8 cellular contexts compared by ENCODE assay signal in the genomic region with DNA sequence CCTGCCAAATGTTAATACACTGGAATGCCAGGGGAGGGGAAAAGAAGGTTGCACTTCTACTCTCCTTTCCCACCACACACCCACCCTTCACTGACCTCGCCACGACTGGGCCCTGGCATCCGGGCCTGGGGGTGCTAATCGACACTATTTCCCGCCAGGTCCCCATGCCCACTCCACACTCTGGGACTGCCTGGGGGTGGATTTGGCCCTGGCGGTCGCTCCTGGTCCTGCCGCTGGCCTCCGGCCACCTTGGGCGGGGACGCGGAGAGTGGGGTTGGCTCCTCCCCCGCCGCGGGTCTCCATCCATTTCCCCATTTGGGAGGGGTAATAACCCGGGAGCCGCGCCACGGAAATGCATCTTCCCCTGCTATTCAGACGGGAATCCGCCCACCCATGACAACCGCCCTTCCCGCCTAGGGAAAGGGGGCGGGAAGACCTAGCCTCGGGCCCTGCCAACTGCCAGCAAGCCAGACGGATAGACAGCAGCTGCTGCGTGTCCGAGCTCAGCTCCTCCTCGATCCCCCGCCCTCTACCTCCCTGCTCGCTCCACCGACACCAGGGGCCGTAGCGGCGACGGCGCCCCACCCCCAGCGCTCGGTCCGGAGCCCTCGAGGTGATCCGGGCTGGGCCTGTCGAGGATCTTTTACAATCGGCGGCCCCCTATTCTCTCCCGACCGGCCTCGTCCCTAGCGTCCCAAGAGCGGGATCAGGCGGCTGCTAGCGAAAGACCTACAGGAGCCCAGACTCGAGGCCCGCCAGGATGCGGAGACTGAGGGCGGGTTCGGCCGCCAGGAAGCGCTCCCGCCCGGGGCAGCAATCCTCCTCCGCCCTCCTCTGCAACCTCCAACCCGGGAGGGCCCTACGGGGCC.
DNase-seq lines count a peak whose midpoint lies in the region; ATAC-seq and TF ChIP-seq lines count a peak whose summit lies in the region.

No MANE protein-coding gene starts in this region.

- no peaks in the 10 kb centered on the region for H3K27me3 ChIP-seq in CD8-positive, alpha-beta memory T cell (ENCODE audit: insufficient read depth, low read length, poor library complexity, severe bottlenecking)
- no peaks in the 10 kb centered on the region for H3K27me3 ChIP-seq in OCI-LY1 (ENCODE audit: insufficient read depth, low read length)
- H3K27me3 ChIP-seq in fibroblast of lung (ENCODE audit: control insufficient read depth, insufficient read depth, low read length) = no peaks in the 10 kb centered on the region
- H3K27me3 ChIP-seq in mucosa of stomach (ENCODE audit: control insufficient read depth, insufficient read depth, low read length) = no peaks in the 10 kb centered on the region
- H3K27me3 ChIP-seq in thoracic aorta (replicated peaks; ENCODE audit: insufficient read depth) = no peaks in the 10 kb centered on the region

- no peak for TF ChIP-seq CTCF in OCI-LY1 (IDR thresholded peaks at IDR 0.05; ENCODE audit: low read length)
- TF ChIP-seq CTCF in fibroblast of lung (conservative IDR thresholded peaks at IDR 0.05 in 1 of 2, IDR thresholded peaks at IDR 0.05 in 1 of 2; ENCODE audit: low read depth in 1 of 2, low read length in 2 of 2) = peak; percentile 30 to 32
- TF ChIP-seq CTCF in thoracic aorta (IDR thresholded peaks at IDR 0.05) = peak; percentile 55

- no peaks in the 10 kb centered on the region for H3K9me2 ChIP-seq in OCI-LY1 (ENCODE audit: low read depth, low read length)

- H4K20me1 ChIP-seq in OCI-LY1 (ENCODE audit: insufficient read depth, low read length) (no peaks in the 10 kb centered on the region), fibroblast of lung (ENCODE audit: control insufficient read depth, extremely low read depth, insufficient read depth, low read length) (no peaks in the 10 kb centered on the region)

- H3K4me3 ChIP-seq in CD8-positive, alpha-beta memory T cell (ENCODE audit: low read length) = peak overlapping the region; percentile 55
- H3K4me3 ChIP-seq in OCI-LY1 (ENCODE audit: low read depth, low read length, poor library complexity, severe bottlenecking) (peak overlapping the region; percentile 56), fibroblast of lung (replicated peaks in 1 of 4; ENCODE audit: control extremely low read depth in 1 of 4, insufficient read depth in 1 of 4, low read depth in 3 of 4, low read length in 4 of 4) (peak overlapping the region; percentile 8 to 56 (median 42)), mucosa of stomach (ENCODE audit: low read length) (peak overlapping the region; percentile 25), thoracic aorta (peak overlapping the region; percentile 78)

- ATAC-seq in GM19438 (IDR thresholded peaks at IDR 0.05; ENCODE audit: low read depth, unreplicated experiment) (peak; percentile 59), HG03571 (IDR thresholded peaks at IDR 0.05; ENCODE audit: unreplicated experiment) (peak; percentile 59), thoracic aorta (ENCODE audit: insufficient number of reproducible peaks, low FRiP score, low read depth) (peak; percentile 77)

- H3K4me2 ChIP-seq in OCI-LY1 (ENCODE audit: low read length) (peak overlapping the region; percentile 63), fibroblast of lung (ENCODE audit: extremely low read depth, insufficient read depth, low read length) (peak overlapping the region; percentile 32)

- no peaks in the 10 kb centered on the region for H3K36me3 ChIP-seq in CD8-positive, alpha-beta memory T cell (ENCODE audit: insufficient read depth, low read length)
- no peaks in the 10 kb centered on the region for H3K36me3 ChIP-seq in OCI-LY1 (ENCODE audit: insufficient read depth, low read length)
- H3K36me3 ChIP-seq in fibroblast of lung (ENCODE audit: control insufficient read depth, insufficient read depth, low read length) = no peaks in the 10 kb centered on the region
- no peaks in the 10 kb centered on the region for H3K36me3 ChIP-seq in mucosa of stomach (ENCODE audit: control insufficient read depth, insufficient read depth, low read length)
- H3K36me3 ChIP-seq in thoracic aorta = no peaks in the 10 kb centered on the region

- peaks cover 15 to 23% (median 17%) of the 10 kb centered on the region in 3 donors for H3K4me1 Mint-ChIP-seq in CD8-positive, alpha-beta memory T cell

- H3K4me1 ChIP-seq in CD8-positive, alpha-beta memory T cell (ENCODE audit: insufficient read depth, low read length) = no peaks in the 10 kb centered on the region
- H3K4me1 ChIP-seq in OCI-LY1 (ENCODE audit: insufficient read depth, low read length, severe bottlenecking) = peaks cover 9% of the 10 kb centered on the region
- H3K4me1 ChIP-seq in fibroblast of lung (ENCODE audit: control insufficient read depth, extremely low read depth, insufficient read depth, low read length) = peaks cover 3% of the 10 kb centered on the region
- H3K4me1 ChIP-seq in mucosa of stomach (ENCODE audit: control insufficient read depth, insufficient read depth, low read length) = peaks cover 20% of the 10 kb centered on the region
- peaks cover 0 to 12% of the 10 kb centered on the region in 2 donors for H3K4me1 ChIP-seq in thoracic aorta (ENCODE audit: control insufficient read depth in 1 of 2, low read depth in 2 of 2)

- peak overlapping the region; percentile 82 to 91 (median 86) for H3K4me3 Mint-ChIP-seq in CD8-positive, alpha-beta memory T cell

- H3F3A ChIP-seq in OCI-LY1 (ENCODE audit: insufficient read depth, low read length) = no peaks in the 10 kb centered on the region

- POLR2A ChIA-PET in CD8-positive, alpha-beta memory T cell (lab: Charles Lee) = no interaction called here

- no peaks in the 10 kb centered on the region for H3K9me3 ChIP-seq in CD8-positive, alpha-beta memory T cell (ENCODE audit: low read length)
- H3K9me3 ChIP-seq in OCI-LY1 (ENCODE audit: low read length) (no peaks in the 10 kb centered on the region), fibroblast of lung (ENCODE audit: control insufficient read depth, insufficient read depth, low read depth, low read length) (no peaks in the 10 kb centered on the region), mucosa of stomach (ENCODE audit: control insufficient read depth, low read length) (no peaks in the 10 kb centered on the region), thoracic aorta (no peaks in the 10 kb centered on the region)

- H3K27ac ChIP-seq in CD8-positive, alpha-beta memory T cell (ENCODE audit: low read depth, low read length) = peak overlapping the region; percentile 24
- H3K27ac ChIP-seq in OCI-LY1 (ENCODE audit: low read depth, low read length, poor library complexity, severe bottlenecking) (no peak overlapping the region), fibroblast of lung (ENCODE audit: insufficient read depth, low read length) (peak overlapping the region; percentile 59), thoracic aorta (peak overlapping the region; percentile 85 to 93)

- no peaks in the 10 kb centered on the region for H3K36me3 Mint-ChIP-seq in CD8-positive, alpha-beta memory T cell

- H3K9me3 Mint-ChIP-seq in CD8-positive, alpha-beta memory T cell = peaks cover 0 to 3% (median 0%) of the 10 kb centered on the region in 5 donors

- peaks cover 0 to 16% of the 10 kb centered on the region in 2 donors for H3K27me3 Mint-ChIP-seq in CD8-positive, alpha-beta memory T cell

- H2AFZ ChIP-seq in OCI-LY1 (ENCODE audit: low read length) = no peak overlapping the region
- H2AFZ ChIP-seq in fibroblast of lung (ENCODE audit: low read length) = peak overlapping the region; percentile 37

- H3K27ac Mint-ChIP-seq in CD8-positive, alpha-beta memory T cell = peak overlapping the region; percentile 71 to 90 (median 85)

- H3K9ac ChIP-seq in OCI-LY1 (ENCODE audit: low read length) (peak overlapping the region; percentile 27; the same call in 1 of the 2 replicates), fibroblast of lung (ENCODE audit: insufficient read depth, low read length) (peak overlapping the region; percentile 44), mucosa of stomach (ENCODE audit: low read length) (peak overlapping the region; percentile 72)

- DNase-seq in CD8-positive, alpha-beta memory T cell = peak; percentile 8 to 51 (median 15)
- peak; percentile 69 for DNase-seq in activated effector memory CD4-positive, alpha-beta T cell treated with anti-CD3 and anti-CD28 coated beads, Interleukin-2, amount 50 U/mL, for 16 hours
- peak; percentile 89 to 90 for DNase-seq in fibroblast of lung (ENCODE audit: low read depth in 2 of 2)
- DNase-seq in thoracic aorta (ENCODE audit: low spot score) = peak; percentile 60

- CTCF ChIA-PET in CD8-positive, alpha-beta memory T cell (lab: Charles Lee) = no interaction called here

- H3K79me2 ChIP-seq in OCI-LY1 (ENCODE audit: insufficient read depth, low read length) (no peaks in the 10 kb centered on the region), fibroblast of lung (ENCODE audit: control insufficient read depth, insufficient read depth, low read length) (no peaks in the 10 kb centered on the region)

Comparison
In these comparisons a context has a peak if more than half of its experiments do, and no peak if none do; other contexts are left out.
1. DNase-seq: peak in every context shown above with its lines; median percentile 90 in fibroblast of lung; 69 in activated effector memory CD4-positive, alpha-beta T cell treated with anti-CD3 and anti-CD28 coated beads, Interleukin-2, amount 50 U/mL, for 16 hours; 60 in thoracic aorta; 15 in CD8-positive, alpha-beta memory T cell.
2. H3K4me3 ChIP-seq: peak in every context shown above with its lines; median percentile 78 in thoracic aorta; 56 in OCI-LY1; 55 in CD8-positive, alpha-beta memory T cell; 42 in fibroblast of lung; 25 in mucosa of stomach.